Comparison of ENCODE assay signal across 26 cellular contexts in genomic region chr1:7888248-7889010, GRCh38. TPM values are rescaled to one million over a fixed set of nuclear protein-coding genes. Genes with fewer than 3 reads are reported as not detected.
DNase-seq lines count a peak whose midpoint lies in the region; ATAC-seq and TF ChIP-seq lines count a peak whose summit lies in the region.
"Had no signal": no experiment of that assay in that cellular context is flagged by ENCODE, and none has a peak within 500 bp of the region (broad histone marks: within the 10 kb centered on the region; RNA-seq: fewer than 3 reads in every experiment).

No MANE protein-coding gene starts in this region.

- H3K9me3 ChIP-seq in left lung (no peaks in the 10 kb centered on the region), spleen (no peaks in the 10 kb centered on the region)
- H3K9me3 ChIP-seq: adrenal gland, BE2C, Caco-2, heart left ventricle, right lobe of liver, tibial artery had no signal

- peaks cover 0 to 4% of the 10 kb centered on the region in 2 donors for H3K36me3 Mint-ChIP-seq in stimulated activated naive B cell treated with anti-CD40 and anti-IgM and Interleukin-4, amounts not matched to agents 10 μg/mL and 1 μg/mL and 100 μg/mL, for 72 hours
- H3K36me3 Mint-ChIP-seq: activated CD8-positive, alpha-beta memory T cell treated with anti-CD3 and anti-CD28 coated beads, Interleukin-2, amount 10 ng/mL, durations not matched to agents 7 days and 5 days had no signal

- ATAC-seq in left lung = peak; percentile 15
- no peak for ATAC-seq in stimulated activated naive B cell treated with anti-CD40 and anti-IgM and Interleukin-4, amounts not matched to agents 10 μg/mL and 1 μg/mL and 100 μg/mL, for 72 hours (replicated peaks)
- ATAC-seq: activated CD8-positive, alpha-beta memory T cell treated with anti-CD3 and anti-CD28 coated beads, Interleukin-2, amount 10 ng/mL, durations not matched to agents 7 days and 5 days; right lobe of liver had no signal

- WGBS in spleen, 5 donors = 77 to 84% (median 83%) methylated on average over 8 of the region's 8 CpGs

- peaks cover 0 to 5% of the 10 kb centered on the region in 2 donors for H3K4me1 ChIP-seq in left lung
- H3K4me1 ChIP-seq in spleen = peaks cover 0 to 4% (median 0%) of the 10 kb centered on the region in 6 donors
- H3K4me1 ChIP-seq: adrenal gland, BE2C, Caco-2, heart left ventricle, right lobe of liver had no signal

- H3K36me3 ChIP-seq in left lung = no peaks in the 10 kb centered on the region
- H3K36me3 ChIP-seq in spleen = no peaks in the 10 kb centered on the region
- H3K36me3 ChIP-seq: adrenal gland, BE2C, heart left ventricle, right lobe of liver, tibial artery had no signal

- H3K4me3 ChIP-seq in AG10803 (ENCODE audit: low read length) = no peak overlapping the region
- no peak overlapping the region for H3K4me3 ChIP-seq in astrocyte of the spinal cord (ENCODE audit: low read depth, low read length)
- no peak overlapping the region for H3K4me3 ChIP-seq in left lung
- H3K4me3 ChIP-seq in spleen = no peak overlapping the region
- H3K4me3 ChIP-seq: adrenal gland, heart left ventricle, right lobe of liver, tibial artery had no signal

- H3K4me3 Mint-ChIP-seq in stimulated activated naive B cell treated with anti-CD40 and anti-IgM and Interleukin-4, amounts not matched to agents 10 μg/mL and 1 μg/mL and 100 μg/mL, for 72 hours = no peak overlapping the region
- H3K4me3 Mint-ChIP-seq: activated CD8-positive, alpha-beta memory T cell treated with anti-CD3 and anti-CD28 coated beads, Interleukin-2, amount 10 ng/mL, durations not matched to agents 7 days and 5 days; central memory CD8-positive, alpha-beta T cell; IgD-negative memory B cell had no signal

- H3K9me3 Mint-ChIP-seq in stimulated activated naive B cell treated with anti-CD40 and anti-IgM and Interleukin-4, amounts not matched to agents 10 μg/mL and 1 μg/mL and 100 μg/mL, for 72 hours = peaks cover 6 to 7% of the 10 kb centered on the region in 2 donors
- H3K9me3 Mint-ChIP-seq: central memory CD8-positive, alpha-beta T cell had no signal

- no peak for TF ChIP-seq POLR2A in spleen (IDR thresholded peaks at IDR 0.05)

- DNase-seq in AG10803 (ENCODE audit: low read depth) (peak; percentile 60), HCEC 1CT (peak; percentile 76), astrocyte of the spinal cord (ENCODE audit: low read depth, low spot score) (peak; percentile 26), left lung (no peak), DMS79 treated with DMSO at 0.1 percent for 48 hours (lab: John Stamatoyannopoulos, UW) (no peak), spleen (no peak), OCI-M2 (lab: John Stamatoyannopoulos, UW; ENCODE audit: unreplicated experiment) (no peak)
- no peak for DNase-seq in stimulated activated naive B cell treated with anti-CD40 and anti-IgM and Interleukin-4, amounts not matched to agents 10 μg/mL and 1 μg/mL and 100 μg/mL, for 72 hours
- DNase-seq: activated CD8-positive, alpha-beta memory T cell treated with anti-CD3 and anti-CD28 coated beads, Interleukin-2, amount 10 ng/mL, durations not matched to agents 7 days and 5 days; activated gamma-delta T cell; adrenal gland; BE2C; Caco-2; erythroblast; heart left ventricle; NCI-H1694; occipital lobe; right lobe of liver; stimulated activated naive CD4-positive, alpha-beta T cell; T1000; tibial artery had no signal

- H3K4me1 Mint-ChIP-seq in stimulated activated naive B cell treated with anti-CD40 and anti-IgM and Interleukin-4, amounts not matched to agents 10 μg/mL and 1 μg/mL and 100 μg/mL, for 72 hours = peaks cover 0 to 2% of the 10 kb centered on the region in 2 donors
- H3K4me1 Mint-ChIP-seq: activated CD8-positive, alpha-beta memory T cell treated with anti-CD3 and anti-CD28 coated beads, Interleukin-2, amount 10 ng/mL, durations not matched to agents 7 days and 5 days; central memory CD8-positive, alpha-beta T cell had no signal

- H3K27ac ChIP-seq in left lung = no peak overlapping the region
- no peak overlapping the region for H3K27ac ChIP-seq in spleen
- H3K27ac ChIP-seq: adrenal gland, heart left ventricle, right lobe of liver, tibial artery had no signal

- intact Hi-C loops in left lung (cut with DNase I) = no loop called here
- intact Hi-C loops in spleen (cut with DNase I; ENCODE audit: low total_unique reads) = no loop called here

- TF ChIP-seq CTCF in AG10803 (conservative IDR thresholded peaks at IDR 0.05; ENCODE audit: low read length) (no peak), astrocyte of the spinal cord (IDR thresholded peaks at IDR 0.05; ENCODE audit: low read depth, low read length) (no peak), left lung (IDR thresholded peaks at IDR 0.05) (no peak), spleen (IDR thresholded peaks at IDR 0.05 in 8 of 11, conservative IDR thresholded peaks at IDR 0.05 in 3 of 11) (no peak)

- peaks cover 37 to 55% of the 10 kb centered on the region in 2 donors for H3K27me3 Mint-ChIP-seq in stimulated activated naive B cell treated with anti-CD40 and anti-IgM and Interleukin-4, amounts not matched to agents 10 μg/mL and 1 μg/mL and 100 μg/mL, for 72 hours

- H3K27ac Mint-ChIP-seq in stimulated activated naive B cell treated with anti-CD40 and anti-IgM and Interleukin-4, amounts not matched to agents 10 μg/mL and 1 μg/mL and 100 μg/mL, for 72 hours = no peak overlapping the region
- H3K27ac Mint-ChIP-seq: activated CD8-positive, alpha-beta memory T cell treated with anti-CD3 and anti-CD28 coated beads, Interleukin-2, amount 10 ng/mL, durations not matched to agents 7 days and 5 days; IgD-negative memory B cell had no signal

- in situ Hi-C loops in astrocyte of the spinal cord (cut with HindIII; ENCODE audit: low sequenced_read_pairs) = no loop called here

- H3K27me3 ChIP-seq in left lung (peaks cover 0 to 17% of the 10 kb centered on the region in 2 donors), spleen (replicated peaks in 1 of 7) (peaks cover 0 to 44% (median 6%) of the 10 kb centered on the region in 7 donors)
- H3K27me3 ChIP-seq: BE2C, right lobe of liver had no signal

RNA-seq across cellular contexts. Expression of gene UTS2, which starts 35.6 kb away (rescaled TPM):
- total RNA-seq in left lung = under 1 TPM in 1 of 2 donors, not detected in 1; 0.58 TPM
- 1 to 10 TPM in 1 of 7 donors, under 1 TPM in 3, not detected in 3; 0.63 to 3.9 (median 0.78) TPM for total RNA-seq in spleen
- 1 to 10 TPM in 1 of 3 donors, under 1 TPM in 2; 0.45 to 5.3 (median 0.71) TPM for polyA plus RNA-seq in spleen
- total RNA-seq: G401, H1, occipital lobe, right lobe of liver had no signal
- polyA plus RNA-seq: H1, heart left ventricle, IgD-negative memory B cell, liver had no signal

RNA-seq across cellular contexts. Expression of gene TNFRSF9, which starts 52.2 kb away (rescaled TPM):
- total RNA-seq in left lung (1 to 10 TPM in 1 of 2 donors, under 1 TPM in 1; 0.70 to 4.3 TPM), spleen (10 to 100 TPM in 1 of 7 donors, 1 to 10 TPM in 6; 2.5 to 11.7 (median 3.3) TPM)
- 1 to 10 TPM; 2.2 to 6.3 (median 4.0) TPM for polyA plus RNA-seq in spleen
- total RNA-seq: H1, occipital lobe had no signal
- polyA plus RNA-seq: H1, IgD-negative memory B cell had no signal

Comparison
In these comparisons a context has a peak if more than half of its experiments do, and no peak if none do; other contexts are left out.
1. DNase-seq: peak in AG10803 (single experiment), HCEC 1CT (single experiment) and astrocyte of the spinal cord (single experiment); none in left lung (0 of 2), DMS79 treated with DMSO at 0.1 percent for 48 hours (single experiment), spleen (single experiment), OCI-M2 (single experiment) and stimulated activated naive B cell treated with anti-CD40 and anti-IgM and Interleukin-4, amounts not matched to agents 10 μg/mL and 1 μg/mL and 100 μg/mL, for 72 hours (single experiment).